18 cellular contexts compared by ENCODE assay signal in the genomic region with DNA sequence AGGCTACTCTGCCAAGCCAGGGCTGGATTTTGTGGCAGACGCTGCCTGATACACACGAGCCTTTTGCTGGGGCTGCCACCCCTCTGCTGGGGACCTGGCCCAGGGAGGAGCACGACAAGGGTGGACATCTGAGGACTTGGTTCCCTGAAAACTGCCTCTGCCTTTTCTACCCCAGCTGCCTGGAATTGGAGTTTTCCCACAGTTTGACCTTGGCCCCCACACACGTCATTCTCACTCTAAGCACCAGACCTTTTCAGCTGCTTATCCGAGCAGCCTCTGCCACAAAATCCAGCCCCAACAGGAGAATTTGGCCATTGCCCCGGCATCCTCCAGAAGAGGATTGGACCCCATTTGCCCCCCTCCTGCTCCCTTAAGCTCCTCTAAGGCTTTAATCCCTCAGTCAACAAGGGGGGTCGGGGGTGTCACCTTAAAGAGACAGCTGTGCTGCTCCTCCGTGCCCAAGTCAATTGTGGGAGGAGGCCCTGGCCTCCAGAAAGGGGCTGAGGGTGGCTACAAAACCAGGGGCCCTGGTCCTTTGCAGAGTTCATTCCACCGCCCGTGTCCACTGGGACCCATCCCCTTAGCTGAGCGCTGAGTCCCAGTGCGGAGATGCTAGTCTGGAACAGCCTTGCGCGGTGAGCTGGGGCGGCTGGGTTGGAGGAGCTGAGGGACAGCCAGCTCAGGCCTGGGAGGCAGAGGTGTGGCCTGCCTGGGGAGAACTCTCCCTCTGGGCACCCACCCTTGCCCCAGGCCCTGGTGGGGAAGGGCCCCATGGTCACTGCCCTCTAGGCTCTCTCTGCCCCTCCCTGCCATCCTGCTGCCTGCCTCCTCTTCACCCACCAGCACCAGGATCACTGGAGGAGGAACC. TPM values are rescaled to one million over a fixed set of nuclear protein-coding genes. Genes with fewer than 3 reads are reported as not detected.
"Had no signal": no experiment of that assay in that cellular context is flagged by ENCODE, and none has a peak within 500 bp of the region (broad histone marks: within the 10 kb centered on the region; RNA-seq: fewer than 3 reads in every experiment).

No MANE protein-coding gene starts in this region.

- H3K27me3 ChIP-seq: suprapubic skin, upper lobe of right lung had no signal

- DNase-seq: activated CD4-positive, alpha-beta T cell treated with anti-CD3 and anti-CD28 coated beads for 1 hour; activated CD4-positive, alpha-beta T cell treated with anti-CD3 and anti-CD28 coated beads, Interleukin-2, amount 50 U/mL, for 4 hours; activated naive CD4-positive, alpha-beta T cell; activated T-cell treated with anti-CD3 and anti-CD28 coated beads for 4 hours; kidney glomerular epithelial cell; SK-N-SH; stimulated activated CD4-positive, alpha-beta T cell treated with anti-CD3 and anti-CD28 coated beads, Interleukin-4, amount 100 ng/mL, for 1 hour; stimulated activated naive CD4-positive, alpha-beta T cell treated with Interleukin-2 at 50 U/mL for 16 hours; T-helper 1 cell; T1000; upper lobe of right lung had no signal

- H3K9me3 ChIP-seq: SK-N-SH, suprapubic skin, upper lobe of right lung had no signal

- H3K4me3 Mint-ChIP-seq: nephron had no signal

- H3K9me3 Mint-ChIP-seq: nephron had no signal

- ATAC-seq: upper lobe of right lung had no signal

- H3K27ac ChIP-seq: suprapubic skin, upper lobe of right lung had no signal

- H3K36me3 ChIP-seq: suprapubic skin, upper lobe of right lung had no signal

- H3K4me1 ChIP-seq: suprapubic skin had no signal

- H3K4me3 ChIP-seq: suprapubic skin, upper lobe of right lung had no signal

- FAIRE-seq: astrocyte had no signal

RNA-seq across cellular contexts. Expression of gene DNAI2, which starts 42.0 kb away (rescaled TPM):
- total RNA-seq: astrocyte, esophagus mucosa, liver, mesenteric fat pad, osteoblast, suprapubic skin, upper lobe of right lung had no signal
- polyA plus RNA-seq: liver, SK-N-SH had no signal
